ENCODE assay signal across 24 cellular contexts in the genomic region with DNA sequence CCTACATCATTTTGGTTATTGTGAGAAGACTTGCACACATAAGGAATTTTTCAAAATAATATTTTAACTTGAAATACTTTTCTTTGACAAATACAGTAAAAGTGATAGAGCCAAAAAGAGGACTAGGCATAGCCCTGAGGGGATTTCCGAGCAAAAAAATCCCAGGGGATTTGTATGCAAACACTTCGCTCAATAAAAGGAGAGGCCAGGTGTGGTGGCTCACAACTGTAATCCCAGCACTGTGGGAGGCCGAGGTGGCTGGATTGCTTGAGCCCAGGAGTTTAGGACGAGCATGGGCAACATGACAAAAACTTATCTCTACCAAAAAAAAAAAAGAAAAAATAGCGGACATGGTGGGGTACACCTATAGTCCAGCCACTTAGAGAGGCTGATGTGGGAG.
"Had no signal": no experiment of that assay in that cellular context is flagged by ENCODE, and none has a peak within 500 bp of the region (broad histone marks: within the 10 kb centered on the region; RNA-seq: fewer than 3 reads in every experiment).

No MANE protein-coding gene starts in this region.

- H3K4me3 ChIP-seq: coronary artery, lower lobe of right lung, prostate gland, right atrium auricular region, smooth muscle cell, suprapubic skin, transverse colon, upper lobe of right lung, uterus had no signal

- H3K4me1 Mint-ChIP-seq: immature natural killer cell; stimulated activated naive CD8-positive, alpha-beta T cell treated with anti-CD3 and anti-CD28 coated beads, Interleukin-15, amount 100 ng/mL, for 72 hours had no signal

- H3K27me3 Mint-ChIP-seq: natural killer cell treated with Interleukin-12 subunit alpha and Interleukin-12 subunit beta and Interleukin-15 and Interleukin-18, amount 100 ng/mL, for 72 hours; stimulated activated naive CD8-positive, alpha-beta T cell treated with anti-CD3 and anti-CD28 coated beads, Interleukin-15, amount 100 ng/mL, for 72 hours had no signal

- FAIRE-seq: frontal cortex had no signal

- H3K27ac ChIP-seq: coronary artery, lower lobe of right lung, prostate gland, right atrium auricular region, suprapubic skin, transverse colon, upper lobe of right lung, uterus had no signal

- H3K4me2 ChIP-seq: smooth muscle cell had no signal

- H3K27me3 ChIP-seq: right atrium auricular region, suprapubic skin, transverse colon, upper lobe of right lung, uterus had no signal

- H3K27ac Mint-ChIP-seq: immature natural killer cell; natural killer cell treated with Interleukin-12 subunit alpha and Interleukin-12 subunit beta and Interleukin-15 and Interleukin-18, amount 100 ng/mL, for 72 hours; stimulated activated naive CD8-positive, alpha-beta T cell treated with anti-CD3 and anti-CD28 coated beads, Interleukin-15, amount 100 ng/mL, for 72 hours had no signal

- DNase-seq: effector CD4-positive, alpha-beta T cell; immature natural killer cell; islet precursor cell; kidney glomerular epithelial cell; left colon; left ventricle myocardium superior; lower lobe of right lung; nucleus accumbens; stimulated activated CD4-positive, alpha-beta T cell treated with anti-CD3 and anti-CD28 coated beads, Interleukin-12 subunit alpha, Interleukin-12 subunit beta, amount 100 ng/mL, for 4 hours; stimulated activated CD4-positive, alpha-beta T cell treated with anti-CD3 and anti-CD28 coated beads, Interleukin-1b, Interleukin-23, amount 100 ng/mL, for 48 hours; stimulated activated CD4-positive, alpha-beta T cell treated with anti-CD3 and anti-CD28 coated beads, Interleukin-4, amount 100 ng/mL, for 1 hour; stimulated activated CD8-positive, alpha-beta memory T cell treated with anti-CD3 and anti-CD28 coated beads, Interleukin-4, amount 100 ng/mL, for 48 hours; stimulated activated naive CD4-positive, alpha-beta T cell; stimulated activated naive CD8-positive, alpha-beta T cell treated with anti-CD3 and anti-CD28 coated beads, Interleukin-15, amount 100 ng/mL, for 72 hours; transverse colon; upper lobe of right lung; uterus had no signal

- H3K4me3 Mint-ChIP-seq: immature natural killer cell; natural killer cell treated with Interleukin-12 subunit alpha and Interleukin-12 subunit beta and Interleukin-15 and Interleukin-18, amount 100 ng/mL, for 72 hours; stimulated activated naive CD8-positive, alpha-beta T cell treated with anti-CD3 and anti-CD28 coated beads, Interleukin-15, amount 100 ng/mL, for 72 hours had no signal

- H3K36me3 Mint-ChIP-seq: immature natural killer cell; natural killer cell treated with Interleukin-12 subunit alpha and Interleukin-12 subunit beta and Interleukin-15 and Interleukin-18, amount 100 ng/mL, for 72 hours had no signal

- H3K36me3 ChIP-seq: lower lobe of right lung, prostate gland, right atrium auricular region, suprapubic skin, transverse colon, upper lobe of right lung, uterus had no signal

- H3K9me3 ChIP-seq: lower lobe of right lung, prostate gland, right atrium auricular region, suprapubic skin, transverse colon, upper lobe of right lung, uterus had no signal

- H3K4me1 ChIP-seq: lower lobe of right lung, prostate gland, right atrium auricular region, suprapubic skin, transverse colon, upper lobe of right lung, uterus had no signal
